1 cellular context compared by ENCODE assay signal in the genomic region with DNA sequence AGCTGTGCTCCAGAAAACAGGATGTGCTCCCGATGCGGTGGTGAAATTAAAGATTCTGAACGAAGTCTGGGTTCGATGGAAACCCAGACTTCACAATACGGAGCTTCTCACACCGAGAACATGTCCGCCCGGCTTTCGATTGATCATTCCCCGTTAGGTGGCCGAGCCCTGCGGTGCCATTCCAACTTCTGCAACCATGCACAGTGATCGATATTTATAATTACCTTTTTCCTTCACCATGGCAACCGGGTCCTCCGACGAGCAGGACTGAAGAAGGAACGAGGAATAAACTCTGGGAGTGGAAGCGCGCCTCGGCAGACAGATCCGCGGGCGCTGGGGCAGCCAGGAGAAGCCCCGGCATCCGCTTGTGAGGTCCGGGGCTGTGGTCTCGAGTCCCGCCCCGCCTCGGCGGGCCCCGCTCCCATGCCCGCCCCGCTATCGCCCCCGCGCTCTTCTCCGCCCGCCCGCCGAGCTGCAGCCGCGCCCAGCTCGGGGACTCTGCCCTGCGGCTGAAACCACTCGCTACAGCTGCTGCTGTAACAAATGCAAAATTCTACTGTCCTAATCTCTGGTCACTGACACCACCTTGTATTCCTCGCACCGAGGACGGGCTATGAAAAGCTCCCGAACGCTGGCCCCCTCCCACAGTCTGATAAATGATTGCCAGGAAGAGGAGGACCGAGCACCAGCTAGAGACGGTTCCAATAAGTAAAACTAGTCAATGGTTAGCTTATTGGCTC.
TF ChIP-seq lines count a peak whose summit lies in the region.

No MANE protein-coding gene starts in this region.

TF ChIP-seq in H1, 55 proteins besides CTCF, POLR2A, EP300 and RAD21:
- no peak for TF ChIP-seq TAF1 (IDR thresholded peaks at IDR 0.05; ENCODE audit: low read depth, low read length)
- TF ChIP-seq ZNF274 (IDR thresholded peaks at IDR 0.05; ENCODE audit: borderline replicate concordance, extremely low read depth, low read length): no peak
- peak; percentile 75 for TF ChIP-seq ASH2L (IDR thresholded peaks at IDR 0.05; ENCODE audit: low read length)
- TF ChIP-seq KDM5A (IDR thresholded peaks at IDR 0.05; ENCODE audit: low read length): no peak
- no peak for TF ChIP-seq POU5F1 (IDR thresholded peaks at IDR 0.05; ENCODE audit: low read depth, low read length)
- no peak for TF ChIP-seq FOSL1 (IDR thresholded peaks at IDR 0.05; ENCODE audit: insufficient read depth, low read depth, low read length)
- no peak for TF ChIP-seq CBX5 (IDR thresholded peaks at IDR 0.05; ENCODE audit: low read depth, low read length)
- TF ChIP-seq RXRA (IDR thresholded peaks at IDR 0.05; ENCODE audit: insufficient read depth, low read depth, low read length): no peak
- 0 out of 2 replicates have a peak, but pooled peaks have one; percentile 31 for TF ChIP-seq YY1 (IDR thresholded peaks at IDR 0.05; ENCODE audit: low read depth, low read length)
- peak; percentile 55; the same call in 1 of the 2 replicates for TF ChIP-seq SUZ12 (IDR thresholded peaks at IDR 0.05; ENCODE audit: low read length)
- no peak for TF ChIP-seq CHD7 (IDR thresholded peaks at IDR 0.05; ENCODE audit: insufficient replicate concordance, low read length)
- TF ChIP-seq CEBPB (IDR thresholded peaks at IDR 0.05; ENCODE audit: low read depth, low read length): no peak
- TF ChIP-seq EGR1 (IDR thresholded peaks at IDR 0.05; ENCODE audit: borderline replicate concordance, low read depth, low read length): peak; percentile 81; the same call in 1 of the 2 replicates
- TF ChIP-seq KDM4A (IDR thresholded peaks at IDR 0.05; ENCODE audit: low read depth, low read length, severe bottlenecking): peak; percentile 73
- TF ChIP-seq E2F6 (IDR thresholded peaks at IDR 0.05): no peak
- peak; percentile 36 for TF ChIP-seq EZH2 (IDR thresholded peaks at IDR 0.05; ENCODE audit: low read depth, low read length, severe bottlenecking)
- TF ChIP-seq RNF2 (IDR thresholded peaks at IDR 0.05; ENCODE audit: borderline replicate concordance, low read depth, low read length, missing control alignments, poor library complexity, severe bottlenecking): no peak
- TF ChIP-seq RFX5 (IDR thresholded peaks at IDR 0.05; ENCODE audit: borderline replicate concordance, low read depth, low read length): no peak
- no peak for TF ChIP-seq PHF8 (conservative IDR thresholded peaks at IDR 0.05; ENCODE audit: low read depth, low read length)
- TF ChIP-seq TEAD4 (IDR thresholded peaks at IDR 0.05; ENCODE audit: low read depth, low read length): no peak
TF ChIP-seq in H1: peak in this region for 6.
